In genomic region chr2:7026740-7027139, GRCh38 we compare ENCODE assay signal across 15 cellular contexts.
DNase-seq lines count a peak whose midpoint lies in the region; ATAC-seq, FAIRE-seq and TF ChIP-seq lines count a peak whose summit lies in the region.
"Had no signal": no experiment of that assay in that cellular context is flagged by ENCODE, and none has a peak within 500 bp of the region (broad histone marks: within the 10 kb centered on the region; RNA-seq: fewer than 3 reads in every experiment).

No MANE protein-coding gene starts in this region.

- H3K4me2 ChIP-seq in endothelial cell of umbilical vein (ENCODE audit: insufficient read depth, low read length) (no peak overlapping the region), parathyroid adenoma (ENCODE audit: low read length) (peak overlapping the region; percentile 29)

- H3K27ac ChIP-seq in endothelial cell of umbilical vein (ENCODE audit: insufficient read depth, low read depth, low read length) (no peak overlapping the region), parathyroid adenoma (peak overlapping the region; percentile 87)
- H3K27ac ChIP-seq: coronary artery had no signal

- H3K36me3 ChIP-seq in endothelial cell of umbilical vein (ENCODE audit: control insufficient read depth in 2 of 2, extremely low read depth in 1 of 2, insufficient read depth in 2 of 2, low read length in 2 of 2) (no peaks in the 10 kb centered on the region), parathyroid adenoma (ENCODE audit: control insufficient read depth, insufficient read depth, low read length) (no peaks in the 10 kb centered on the region)

- TF ChIP-seq POLR2A in endothelial cell of umbilical vein (IDR thresholded peaks at IDR 0.05; ENCODE audit: low read depth, low read length), result no peak

- H2AFZ ChIP-seq in endothelial cell of umbilical vein (ENCODE audit: low read depth, low read length) (peak overlapping the region; percentile 73), parathyroid adenoma (peak overlapping the region; percentile 69)

- no peak overlapping the region for H3K9ac ChIP-seq in endothelial cell of umbilical vein (replicated peaks; ENCODE audit: extremely low read depth, insufficient read depth, low read length)
- no peak overlapping the region for H3K9ac ChIP-seq in parathyroid adenoma

- peak; percentile 86 for DNase-seq in DMS79 (lab: John Stamatoyannopoulos, UW)
- peak; percentile 30 for DNase-seq in NCI-H510A (lab: John Stamatoyannopoulos, UW)
- DNase-seq in endothelial cell of umbilical vein (ENCODE audit: low read depth, low spot score), result peak; percentile 63
- DNase-seq in hippocampal formation (lab: John Stamatoyannopoulos, UW), result no peak
- DNase-seq in middle frontal gyrus (ENCODE audit: extremely low spot score, low spot score), result no peak
- DNase-seq: activated naive CD8-positive, alpha-beta T cell treated with anti-CD3 and anti-CD28 coated beads, Interleukin-2, amount 50 U/mL, for 24 hours; BE2C; NCI-H1694; stimulated activated CD4-positive, alpha-beta T cell treated with anti-CD3 and anti-CD28 coated beads, Interleukin-4, amount 100 ng/mL, for 1 hour had no signal

- intact Hi-C loops in endothelial cell of umbilical vein (cut with micrococcal nuclease), result loop anchor here (5.0 kb wide), 1 partner anchor 109 kb away; the partner anchor contains the start of gene RNF144A

- CTCF ChIA-PET in endothelial cell of umbilical vein (lab: Charles Lee), result interaction anchor here (0.6 to 2.2 kb wide), 5 partner anchors 8 to 110 kb away, joined by 3 to 8 read pairs (median 4); no protein-coding TSS in a partner anchor

- H3K27me3 ChIP-seq in endothelial cell of umbilical vein (ENCODE audit: control insufficient read depth in 2 of 2, insufficient read depth in 2 of 2, low read length in 2 of 2) (no peaks in the 10 kb centered on the region), parathyroid adenoma (ENCODE audit: control insufficient read depth, insufficient read depth, low read length) (no peaks in the 10 kb centered on the region)
- H3K27me3 ChIP-seq: BE2C had no signal

- H3K4me1 ChIP-seq in endothelial cell of umbilical vein (ENCODE audit: control insufficient read depth, extremely low read depth, insufficient read depth, low read length) (peaks cover 9% of the 10 kb centered on the region), parathyroid adenoma (peaks cover 73% of the 10 kb centered on the region)

- no peak for TF ChIP-seq CTCF in endothelial cell of umbilical vein (IDR thresholded peaks at IDR 0.05; ENCODE audit: extremely low read depth in 1 of 2, insufficient read depth in 1 of 2, low read depth in 1 of 2, low read length in 2 of 2)
- TF ChIP-seq CTCF in parathyroid adenoma (IDR thresholded peaks at IDR 0.05), result no peak

- no peaks in the 10 kb centered on the region for H3K79me2 ChIP-seq in endothelial cell of umbilical vein (ENCODE audit: control insufficient read depth, insufficient read depth, low read length)
- H3K79me2 ChIP-seq in parathyroid adenoma, result peaks cover 5% of the 10 kb centered on the region

- ATAC-seq in HG02852 (IDR thresholded peaks at IDR 0.05; ENCODE audit: unreplicated experiment), result no peak
- ATAC-seq in GM21515 (IDR thresholded peaks at IDR 0.05; ENCODE audit: unreplicated experiment), result no peak
- ATAC-seq: activated naive CD8-positive, alpha-beta T cell treated with anti-CD3 and anti-CD28 coated beads, Interleukin-2, amount 50 U/mL, for 24 hours; K562; stimulated activated memory B cell treated with anti-CD40 and anti-IgM and Interleukin-4, amounts not matched to agents 10 μg/mL and 1 μg/mL and 100 μg/mL, for 72 hours had no signal

- no peaks in the 10 kb centered on the region for H3K9me1 ChIP-seq in endothelial cell of umbilical vein (replicated peaks; ENCODE audit: control insufficient read depth, extremely low read depth, insufficient read depth, low read length)

- dilution Hi-C loops in endothelial cell of umbilical vein (cut with MboI; ENCODE audit: extremely low pct_ligation_motif_present, low sequenced_read_pairs), result no loop called here

- FAIRE-seq in endothelial cell of umbilical vein (lab: Jason Lieb, UNC), result peak; percentile 66
- FAIRE-seq: K562 had no signal

- no peaks in the 10 kb centered on the region for H4K20me1 ChIP-seq in endothelial cell of umbilical vein (replicated peaks; ENCODE audit: control insufficient read depth, extremely low read depth, insufficient read depth, low read length)

- H3K4me3 ChIP-seq in endothelial cell of umbilical vein (replicated peaks in 1 of 3; ENCODE audit: insufficient read depth in 1 of 3, low read depth in 1 of 3, low read length in 3 of 3) (no peak overlapping the region), parathyroid adenoma (ENCODE audit: low read depth, low read length) (no peak overlapping the region)
- H3K4me3 ChIP-seq: coronary artery, K562 had no signal

- BruUV-seq in endothelial cell of umbilical vein (replicated peaks; lab: Mats Ljungman, UMichigan), result no TSS peak

- H3K9me3 ChIP-seq in endothelial cell of umbilical vein (replicated peaks; ENCODE audit: control insufficient read depth, insufficient read depth, low read length) (no peaks in the 10 kb centered on the region), parathyroid adenoma (ENCODE audit: control insufficient read depth, low read length) (no peaks in the 10 kb centered on the region)
- H3K9me3 ChIP-seq: BE2C had no signal

- POLR2A ChIA-PET in endothelial cell of umbilical vein (lab: Charles Lee), result no interaction called here

TF ChIP-seq in endothelial cell of umbilical vein, 7 proteins besides CTCF, POLR2A, EP300 and RAD21:
- TF ChIP-seq POLR2AphosphoS5 (IDR thresholded peaks at IDR 0.05; ENCODE audit: insufficient read depth, low read depth, low read length) (no peak), GATA2 (IDR thresholded peaks at IDR 0.05; ENCODE audit: insufficient read depth, insufficient read length, low read depth, low read length) (no peak), JUN (IDR thresholded peaks at IDR 0.05; ENCODE audit: borderline replicate concordance, insufficient read depth, insufficient read length, low read depth) (no peak), FOS (IDR thresholded peaks at IDR 0.05; ENCODE audit: borderline replicate concordance, insufficient read depth, low read length) (no peak), MYC (IDR thresholded peaks at IDR 0.05; ENCODE audit: low read depth, low read length) (no peak), EZH2 (IDR thresholded peaks at IDR 0.05; ENCODE audit: borderline replicate concordance, low read depth, low read length, severe bottlenecking) (no peak)
- TF ChIP-seq, protein P1, sequence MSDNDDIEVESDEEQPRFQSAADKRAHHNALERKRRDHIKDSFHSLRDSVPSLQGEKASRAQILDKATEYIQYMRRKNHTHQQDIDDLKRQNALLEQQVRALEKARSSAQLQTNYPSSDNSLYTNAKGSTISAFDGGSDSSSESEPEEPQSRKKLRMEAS (IDR thresholded peaks at IDR 0.05; ENCODE audit: insufficient read depth, insufficient read length), result no peak

Comparison
In these comparisons a context has a peak if more than half of its experiments do, and no peak if none do; other contexts are left out.
1. DNase-seq: peak in DMS79 (single experiment), NCI-H510A (single experiment) and endothelial cell of umbilical vein (single experiment); none in hippocampal formation (0 of 2) and middle frontal gyrus (single experiment).